Comparison of ENCODE assay signal across 24 cellular contexts in genomic region chr18:33014060-33014796, GRCh38.
DNase-seq lines count a peak whose midpoint lies in the region; ATAC-seq and TF ChIP-seq lines count a peak whose summit lies in the region.
"Had no signal": no experiment of that assay in that cellular context is flagged by ENCODE, and none has a peak within 500 bp of the region (broad histone marks: within the 10 kb centered on the region; RNA-seq: fewer than 3 reads in every experiment).

No MANE protein-coding gene starts in this region.

- DNase-seq in DMS53 treated with DMSO at 0.1 percent for 48 hours (lab: John Stamatoyannopoulos, UW; ENCODE audit: unreplicated experiment) (peak; percentile 76), NCI-H69 (lab: John Stamatoyannopoulos, UW) (peak; percentile 73), dermis blood vessel endothelial cell (peak; percentile 79), esophagus squamous epithelium (lab: John Stamatoyannopoulos, UW) (no peak)
- no peak for DNase-seq in CD4-positive, alpha-beta T cell
- no peak for DNase-seq in activated CD4-positive, alpha-beta T cell treated with anti-CD3 and anti-CD28 coated beads, Interleukin-2, amount 50 U/mL, for 48 hours
- no peak for DNase-seq in activated T-cell treated with anti-CD3 and anti-CD28 coated beads, Interleukin-2, amount 50 U/mL, for 24 hours
- DNase-seq: activated naive CD4-positive, alpha-beta T cell treated with Interleukin-2 at 50 U/mL for 16 hours; activated T-cell treated with anti-CD3 and anti-CD28 coated beads, Interleukin-2, amount 50 U/mL, for 1 hour; amniotic stem cell; immature natural killer cell; left ventricle myocardium superior; MM.1S; NCI-H1417 treated with DMSO at 0.1 percent for 48 hours; NK-92 treated with Interleukin-12 subunit alpha and Interleukin-12 subunit beta, amount 100 ng/mL, for 24 hours; stimulated activated CD4-positive, alpha-beta T cell treated with anti-CD3 and anti-CD28 coated beads, Interleukin-2, amount 100 ng/mL, for 24 hours; uterus had no signal

- H3K27ac Mint-ChIP-seq in CD4-positive, alpha-beta T cell, result no peak overlapping the region
- no peak overlapping the region for H3K27ac Mint-ChIP-seq in activated T-cell treated with anti-CD3 and anti-CD28 coated beads, Interleukin-2, amount 50 U/mL, for 24 hours
- H3K27ac Mint-ChIP-seq: dendritic cell treated with granulocyte-macrophage colony-stimulating factor and Interleukin-4, amounts not matched to agents 40 ng/mL and 50 ng/mL, for 4 days; IgD-negative memory B cell; immature natural killer cell; stimulated activated effector memory CD8-positive, alpha-beta T cell treated with anti-CD3 and anti-CD28 coated beads, Interleukin-12 subunit alpha, Interleukin-12 subunit beta, amount 100 ng/mL, for 72 hours; T-helper 1 cell treated with Interleukin-12 subunit alpha and Interleukin-12 subunit beta and Interleukin-4 antibody, amounts not matched to agents 30 μg/mL and 1 μg/mL, for 36 hours had no signal

- peak overlapping the region; percentile 16 to 46 for H3K4me3 ChIP-seq in mucosa of rectum (ENCODE audit: low read length in 2 of 2)
- H3K4me3 ChIP-seq in esophagus squamous epithelium, result no peak overlapping the region
- H3K4me3 ChIP-seq: HAP-1, uterus had no signal

- no peak overlapping the region for H3K4me3 Mint-ChIP-seq in CD4-positive, alpha-beta T cell
- H3K4me3 Mint-ChIP-seq in activated T-cell treated with anti-CD3 and anti-CD28 coated beads, Interleukin-2, amount 50 U/mL, for 24 hours, result no peak overlapping the region
- H3K4me3 Mint-ChIP-seq: dendritic cell treated with granulocyte-macrophage colony-stimulating factor and Interleukin-4, amounts not matched to agents 40 ng/mL and 50 ng/mL, for 4 days; IgD-negative memory B cell; immature natural killer cell; stimulated activated effector memory CD8-positive, alpha-beta T cell treated with anti-CD3 and anti-CD28 coated beads, Interleukin-12 subunit alpha, Interleukin-12 subunit beta, amount 100 ng/mL, for 72 hours; T-helper 1 cell treated with Interleukin-12 subunit alpha and Interleukin-12 subunit beta and Interleukin-4 antibody, amounts not matched to agents 30 μg/mL and 1 μg/mL, for 36 hours had no signal

- H3K36me3 ChIP-seq in mucosa of rectum (ENCODE audit: control insufficient read depth in 2 of 2, insufficient read depth in 2 of 2, low read length in 2 of 2), result no peaks in the 10 kb centered on the region
- no peaks in the 10 kb centered on the region for H3K36me3 ChIP-seq in esophagus squamous epithelium
- H3K36me3 ChIP-seq: HAP-1, neutrophil, uterus had no signal

- no peaks in the 10 kb centered on the region for H3K36me3 Mint-ChIP-seq in CD4-positive, alpha-beta T cell (ENCODE audit: low read depth)
- no peaks in the 10 kb centered on the region for H3K36me3 Mint-ChIP-seq in activated T-cell treated with anti-CD3 and anti-CD28 coated beads, Interleukin-2, amount 50 U/mL, for 24 hours (ENCODE audit: low read depth)
- H3K36me3 Mint-ChIP-seq: IgD-negative memory B cell; stimulated activated effector memory CD8-positive, alpha-beta T cell treated with anti-CD3 and anti-CD28 coated beads, Interleukin-12 subunit alpha, Interleukin-12 subunit beta, amount 100 ng/mL, for 72 hours had no signal

- H3K9me3 ChIP-seq in mucosa of rectum (ENCODE audit: control insufficient read depth in 2 of 2, low read length in 2 of 2) (no peaks in the 10 kb centered on the region), esophagus squamous epithelium (no peaks in the 10 kb centered on the region)
- peaks cover 3% of the 10 kb centered on the region for H3K9me3 ChIP-seq in CD4-positive, alpha-beta T cell (ENCODE audit: control insufficient read depth, low read length)
- H3K9me3 ChIP-seq: HAP-1, neutrophil, uterus had no signal

- CTCF ChIA-PET in CD4-positive, alpha-beta T cell (lab: Charles Lee), result no interaction called here

- no peak for ATAC-seq in CD4-positive, alpha-beta T cell (ENCODE audit: poor library complexity)
- ATAC-seq: left ventricle myocardium superior; stimulated activated effector memory CD8-positive, alpha-beta T cell treated with anti-CD3 and anti-CD28 coated beads, Interleukin-12 subunit alpha, Interleukin-12 subunit beta, amount 100 ng/mL, for 72 hours had no signal

- H3K27me3 ChIP-seq in mucosa of rectum (ENCODE audit: control insufficient read depth in 2 of 2, insufficient read depth in 2 of 2, low read length in 2 of 2), result no peaks in the 10 kb centered on the region
- no peaks in the 10 kb centered on the region for H3K27me3 ChIP-seq in CD4-positive, alpha-beta T cell (ENCODE audit: control insufficient read depth, insufficient read depth, low read length)
- no peaks in the 10 kb centered on the region for H3K27me3 ChIP-seq in esophagus squamous epithelium
- H3K27me3 ChIP-seq: neutrophil, uterus had no signal

- H3K9ac ChIP-seq in mucosa of rectum (ENCODE audit: low read depth in 1 of 2, low read length in 2 of 2), result no peak overlapping the region

- H3K9me3 Mint-ChIP-seq in CD4-positive, alpha-beta T cell, result peaks cover 6% of the 10 kb centered on the region
- peaks cover 5% of the 10 kb centered on the region for H3K9me3 Mint-ChIP-seq in activated T-cell treated with anti-CD3 and anti-CD28 coated beads, Interleukin-2, amount 50 U/mL, for 24 hours
- H3K9me3 Mint-ChIP-seq: dendritic cell treated with granulocyte-macrophage colony-stimulating factor and Interleukin-4, amounts not matched to agents 40 ng/mL and 50 ng/mL, for 4 days had no signal

- no peaks in the 10 kb centered on the region for H3K27me3 Mint-ChIP-seq in CD4-positive, alpha-beta T cell
- H3K27me3 Mint-ChIP-seq in activated T-cell treated with anti-CD3 and anti-CD28 coated beads, Interleukin-2, amount 50 U/mL, for 24 hours, result no peaks in the 10 kb centered on the region
- H3K27me3 Mint-ChIP-seq: dendritic cell treated with granulocyte-macrophage colony-stimulating factor and Interleukin-4, amounts not matched to agents 40 ng/mL and 50 ng/mL, for 4 days; IgD-negative memory B cell had no signal

- no peak for TF ChIP-seq CTCF in CD4-positive, alpha-beta T cell (IDR thresholded peaks at IDR 0.05)
- TF ChIP-seq CTCF in esophagus squamous epithelium (IDR thresholded peaks at IDR 0.05), result no peak

- 32 to 46% methylated on average over 5 of the region's 5 CpGs for WGBS in esophagus squamous epithelium, 2 donors

- no peak for TF ChIP-seq POLR2A in esophagus squamous epithelium (IDR thresholded peaks at IDR 0.05)

- H3K4me1 Mint-ChIP-seq in CD4-positive, alpha-beta T cell (ENCODE audit: low read depth), result no peaks in the 10 kb centered on the region
- H3K4me1 Mint-ChIP-seq in activated T-cell treated with anti-CD3 and anti-CD28 coated beads, Interleukin-2, amount 50 U/mL, for 24 hours (ENCODE audit: low read depth), result no peaks in the 10 kb centered on the region
- H3K4me1 Mint-ChIP-seq: immature natural killer cell; stimulated activated effector memory CD8-positive, alpha-beta T cell treated with anti-CD3 and anti-CD28 coated beads, Interleukin-12 subunit alpha, Interleukin-12 subunit beta, amount 100 ng/mL, for 72 hours had no signal

- peak overlapping the region; percentile 13 to 20 for H3K27ac ChIP-seq in mucosa of rectum (ENCODE audit: low read depth in 2 of 2, low read length in 2 of 2)
- no peak overlapping the region for H3K27ac ChIP-seq in CD4-positive, alpha-beta T cell (ENCODE audit: low read depth, low read length)
- no peak overlapping the region for H3K27ac ChIP-seq in esophagus squamous epithelium
- H3K27ac ChIP-seq: neutrophil, uterus had no signal

- intact Hi-C loops in CD4-positive, alpha-beta T cell (cut with DNase I, micrococcal nuclease), result no loop called here
- intact Hi-C loops in esophagus squamous epithelium (cut with DNase I), result no loop called here

- H3K4me1 ChIP-seq in mucosa of rectum (ENCODE audit: control insufficient read depth in 2 of 2, insufficient read depth in 2 of 2, low read length in 2 of 2), result peaks cover 0 to 5% of the 10 kb centered on the region in 2 donors
- no peaks in the 10 kb centered on the region for H3K4me1 ChIP-seq in esophagus squamous epithelium
- H3K4me1 ChIP-seq: HAP-1, uterus had no signal

- POLR2A ChIA-PET in CD4-positive, alpha-beta T cell (lab: Charles Lee), result no interaction called here

Comparison
In these comparisons a context has a peak if more than half of its experiments do, and no peak if none do; other contexts are left out.
1. DNase-seq: peak in DMS53 treated with DMSO at 0.1 percent for 48 hours (single experiment), NCI-H69 (single experiment) and dermis blood vessel endothelial cell (single experiment); none in CD4-positive, alpha-beta T cell (0 of 10), activated CD4-positive, alpha-beta T cell treated with anti-CD3 and anti-CD28 coated beads, Interleukin-2, amount 50 U/mL, for 48 hours (0 of 2), esophagus squamous epithelium (single experiment) and activated T-cell treated with anti-CD3 and anti-CD28 coated beads, Interleukin-2, amount 50 U/mL, for 24 hours (single experiment).
2. H3K27ac ChIP-seq: peak in mucosa of rectum (2 of 2); none in CD4-positive, alpha-beta T cell (single experiment) and esophagus squamous epithelium (0 of 4).
3. H3K4me3 ChIP-seq: peak in mucosa of rectum (2 of 2); none in esophagus squamous epithelium (0 of 4).